In the genomic region with DNA sequence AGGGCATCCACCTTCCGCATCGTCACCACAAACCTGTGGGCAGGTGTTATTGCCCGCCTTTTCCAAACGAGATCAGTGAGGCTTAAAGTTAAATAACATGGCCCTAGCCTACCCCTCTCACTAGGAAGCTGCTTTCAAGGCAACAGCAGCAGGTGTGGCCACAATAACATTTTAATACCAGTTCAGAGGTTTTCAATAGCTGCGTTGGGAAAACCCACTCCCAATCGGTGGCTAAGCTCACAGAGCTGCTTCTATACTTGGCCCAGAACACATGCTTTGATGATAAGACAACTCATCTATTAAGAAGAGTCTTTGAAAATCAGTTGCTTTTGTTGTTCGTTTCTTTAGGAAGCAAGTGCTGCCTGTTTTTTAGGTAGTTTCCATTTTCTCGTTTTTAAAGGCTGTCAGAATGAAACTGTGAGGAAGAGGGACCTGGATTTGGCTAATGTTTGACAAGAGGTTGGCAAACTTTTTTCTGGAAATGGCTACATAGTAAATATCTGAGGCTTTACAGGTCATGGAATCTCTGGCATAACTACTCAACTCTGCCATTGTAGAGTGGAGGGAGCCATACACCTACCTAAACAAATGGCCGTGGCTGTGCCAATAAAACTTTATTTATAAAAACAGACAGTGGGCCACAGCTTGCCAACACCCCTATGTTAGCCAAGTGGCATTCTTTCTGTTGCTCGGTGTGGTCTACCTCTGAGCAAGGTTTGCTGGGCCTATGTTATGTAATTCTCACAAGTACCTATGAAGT, we compare ENCODE assay signal across 1 cellular context.
A peak's percentile ranks its signal among the peaks of the same experiment; 100 is the strongest.
TF ChIP-seq lines count a peak whose summit lies in the region.

No MANE protein-coding gene starts in this region.

TF ChIP-seq in HepG2, 621 proteins besides CTCF, POLR2A, EP300 and RAD21:
- TF ChIP-seq ZNF572 (CRISPR knock-in tag; IDR thresholded peaks at IDR 0.05) (no peak), ZNF709 (CRISPR knock-in tag; IDR thresholded peaks at IDR 0.05) (no peak), ATF7-NPFF (CRISPR knock-in tag; IDR thresholded peaks at IDR 0.05; ENCODE audit: low read depth) (no peak)
- TF ChIP-seq, protein P1, sequence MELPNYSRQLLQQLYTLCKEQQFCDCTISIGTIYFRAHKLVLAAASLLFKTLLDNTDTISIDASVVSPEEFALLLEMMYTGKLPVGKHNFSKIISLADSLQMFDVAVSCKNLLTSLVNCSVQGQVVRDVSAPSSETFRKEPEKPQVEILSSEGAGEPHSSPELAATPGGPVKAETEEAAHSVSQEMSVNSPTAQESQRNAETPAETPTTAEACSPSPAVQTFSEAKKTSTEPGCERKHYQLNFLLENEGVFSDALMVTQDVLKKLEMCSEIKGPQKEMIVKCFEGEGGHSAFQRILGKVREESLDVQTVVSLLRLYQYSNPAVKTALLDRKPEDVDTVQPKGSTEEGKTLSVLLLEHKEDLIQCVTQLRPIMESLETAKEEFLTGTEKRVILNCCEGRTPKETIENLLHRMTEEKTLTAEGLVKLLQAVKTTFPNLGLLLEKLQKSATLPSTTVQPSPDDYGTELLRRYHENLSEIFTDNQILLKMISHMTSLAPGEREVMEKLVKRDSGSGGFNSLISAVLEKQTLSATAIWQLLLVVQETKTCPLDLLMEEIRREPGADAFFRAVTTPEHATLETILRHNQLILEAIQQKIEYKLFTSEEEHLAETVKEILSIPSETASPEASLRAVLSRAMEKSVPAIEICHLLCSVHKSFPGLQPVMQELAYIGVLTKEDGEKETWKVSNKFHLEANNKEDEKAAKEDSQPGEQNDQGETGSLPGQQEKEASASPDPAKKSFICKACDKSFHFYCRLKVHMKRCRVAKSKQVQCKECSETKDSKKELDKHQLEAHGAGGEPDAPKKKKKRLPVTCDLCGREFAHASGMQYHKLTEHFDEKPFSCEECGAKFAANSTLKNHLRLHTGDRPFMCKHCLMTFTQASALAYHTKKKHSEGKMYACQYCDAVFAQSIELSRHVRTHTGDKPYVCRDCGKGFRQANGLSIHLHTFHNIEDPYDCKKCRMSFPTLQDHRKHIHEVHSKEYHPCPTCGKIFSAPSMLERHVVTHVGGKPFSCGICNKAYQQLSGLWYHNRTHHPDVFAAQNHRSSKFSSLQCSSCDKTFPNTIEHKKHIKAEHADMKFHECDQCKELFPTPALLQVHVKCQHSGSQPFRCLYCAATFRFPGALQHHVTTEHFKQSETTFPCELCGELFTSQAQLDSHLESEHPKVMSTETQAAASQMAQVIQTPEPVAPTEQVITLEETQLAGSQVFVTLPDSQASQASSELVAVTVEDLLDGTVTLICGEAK (IDR thresholded peaks at IDR 0.05) = peak; percentile 55
- TF ChIP-seq, protein P1 (CRISPR knock-in tag; IDR thresholded peaks at IDR 0.05) = peak; percentile 97
TF ChIP-seq in HepG2: peak in this region for 1.
